ENCODE assay signal across 21 cellular contexts in the genomic region with DNA sequence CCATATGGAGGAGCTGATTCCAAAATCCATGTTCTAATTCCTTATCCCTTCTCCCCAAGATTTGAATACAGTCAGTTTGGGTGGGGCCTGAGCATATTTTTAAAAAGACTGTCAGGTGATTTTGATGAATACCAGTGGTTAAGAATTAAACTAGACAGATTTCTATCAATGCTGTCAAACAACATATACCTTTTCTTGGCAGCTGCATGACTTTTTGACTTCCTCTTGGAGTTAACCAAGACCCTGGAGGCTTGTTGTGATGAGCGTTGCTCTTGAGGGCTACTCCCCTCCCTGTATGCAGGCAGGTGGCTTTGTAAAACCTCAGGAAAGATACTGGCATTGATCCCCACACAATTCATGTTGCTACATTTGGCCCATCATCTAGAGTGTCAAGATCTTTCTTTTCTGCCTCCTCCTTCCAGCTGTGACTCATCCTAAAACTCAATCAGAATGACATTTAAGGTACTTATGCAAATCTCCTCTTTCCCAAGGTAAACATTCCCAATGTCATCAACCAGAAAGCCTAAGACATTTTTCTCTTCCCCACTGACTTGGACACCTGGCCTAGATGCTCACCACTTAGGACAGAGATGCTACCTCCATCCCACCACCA.
DNase-seq lines count a peak whose midpoint lies in the region; ATAC-seq and TF ChIP-seq lines count a peak whose summit lies in the region.
"Had no signal": no experiment of that assay in that cellular context is flagged by ENCODE, and none has a peak within 500 bp of the region (broad histone marks: within the 10 kb centered on the region; RNA-seq: fewer than 3 reads in every experiment).

No MANE protein-coding gene starts in this region.

- no peaks in the 10 kb centered on the region for H3K27me3 ChIP-seq in iPS-15b (ENCODE audit: control insufficient read depth, insufficient read depth, low read length)
- no peaks in the 10 kb centered on the region for H3K27me3 ChIP-seq in breast epithelium

- no peaks in the 10 kb centered on the region for H3K9me3 Mint-ChIP-seq in natural killer cell
- H3K9me3 Mint-ChIP-seq: T-cell had no signal

- no peak for TF ChIP-seq CTCF in foreskin fibroblast (IDR thresholded peaks at IDR 0.05; ENCODE audit: low read depth, low read length)
- TF ChIP-seq CTCF in breast epithelium (IDR thresholded peaks at IDR 0.05) = no peak
- no peak for TF ChIP-seq CTCF in natural killer cell (IDR thresholded peaks at IDR 0.05)

- ATAC-seq in natural killer cell = no peak
- ATAC-seq: HepG2, T-cell had no signal

- no peaks in the 10 kb centered on the region for H3K27me3 Mint-ChIP-seq in natural killer cell (ENCODE audit: low read depth in 2 of 2)
- H3K27me3 Mint-ChIP-seq: T-cell had no signal

- intact Hi-C loops in breast epithelium (cut with DNase I; ENCODE audit: low total_unique reads) = no loop called here
- intact Hi-C loops in natural killer cell (cut with micrococcal nuclease) = no loop called here

- DNase-seq in DMS79 treated with DMSO at 0.1 percent for 48 hours (lab: John Stamatoyannopoulos, UW) (peak; percentile 14), DMS79 (lab: John Stamatoyannopoulos, UW) (no peak), NCI-H69 (lab: John Stamatoyannopoulos, UW) (peak; percentile 45), foreskin fibroblast (no peak), breast epithelium (ENCODE audit: low spot score in 2 of 2) (no peak), amniotic stem cell (lab: John Stamatoyannopoulos, UW) (no peak), natural killer cell (no peak)
- DNase-seq: AML-193, DND-41, NCI-H1417 treated with DMSO at 0.1 percent for 48 hours, NCI-H1930, NCI-H510A, NCI-H82, SHP77 treated with DMSO at 0.1 percent for 48 hours, SK-N-SH, T-cell had no signal

- peaks cover 42% of the 10 kb centered on the region for H3K4me1 ChIP-seq in iPS-15b (ENCODE audit: control insufficient read depth, insufficient read depth, low read length)
- no peaks in the 10 kb centered on the region for H3K4me1 ChIP-seq in breast epithelium

- TF ChIP-seq POLR2A in breast epithelium (IDR thresholded peaks at IDR 0.05) = no peak

- H3K27ac ChIP-seq in breast epithelium = no peak overlapping the region
- H3K27ac ChIP-seq: 22Rv1, C4-2B, KMS-11 had no signal

- H3K9me3 ChIP-seq in iPS-15b (ENCODE audit: control insufficient read depth, insufficient read depth, low read length) (no peaks in the 10 kb centered on the region), breast epithelium (no peaks in the 10 kb centered on the region)
- H3K9me3 ChIP-seq: SK-N-SH had no signal

- H3K4me3 Mint-ChIP-seq in natural killer cell = no peak overlapping the region
- H3K4me3 Mint-ChIP-seq: T-cell had no signal

- H3K27ac Mint-ChIP-seq in natural killer cell = no peak overlapping the region
- H3K27ac Mint-ChIP-seq: T-cell had no signal

- H3K36me3 Mint-ChIP-seq in natural killer cell = no peaks in the 10 kb centered on the region
- H3K36me3 Mint-ChIP-seq: T-cell had no signal

- peak overlapping the region; percentile 11 for H3K4me3 ChIP-seq in iPS-15b (ENCODE audit: low read depth, low read length)
- H3K4me3 ChIP-seq in foreskin fibroblast (ENCODE audit: low read depth in 1 of 2, low read length in 2 of 2) = no peak overlapping the region
- H3K4me3 ChIP-seq in breast epithelium = no peak overlapping the region

- H3K4me1 Mint-ChIP-seq in natural killer cell = peaks cover 40 to 43% of the 10 kb centered on the region in 2 donors

- no peaks in the 10 kb centered on the region for H3K36me3 ChIP-seq in iPS-15b (ENCODE audit: control insufficient read depth, insufficient read depth, low read length)
- H3K36me3 ChIP-seq in breast epithelium = no peaks in the 10 kb centered on the region

- no peak overlapping the region for H3K9ac ChIP-seq in iPS-15b (ENCODE audit: low read depth, low read length)
- H3K9ac ChIP-seq: KMS-11, SK-N-SH had no signal

Comparison
In these comparisons a context has a peak if more than half of its experiments do, and no peak if none do; other contexts are left out.
1. DNase-seq: peak in DMS79 treated with DMSO at 0.1 percent for 48 hours (single experiment) and NCI-H69 (single experiment); none in DMS79 (single experiment), foreskin fibroblast (0 of 2), breast epithelium (0 of 2), amniotic stem cell (single experiment) and natural killer cell (single experiment).